ENCODE assay signal across 8 cellular contexts in the genomic region with DNA sequence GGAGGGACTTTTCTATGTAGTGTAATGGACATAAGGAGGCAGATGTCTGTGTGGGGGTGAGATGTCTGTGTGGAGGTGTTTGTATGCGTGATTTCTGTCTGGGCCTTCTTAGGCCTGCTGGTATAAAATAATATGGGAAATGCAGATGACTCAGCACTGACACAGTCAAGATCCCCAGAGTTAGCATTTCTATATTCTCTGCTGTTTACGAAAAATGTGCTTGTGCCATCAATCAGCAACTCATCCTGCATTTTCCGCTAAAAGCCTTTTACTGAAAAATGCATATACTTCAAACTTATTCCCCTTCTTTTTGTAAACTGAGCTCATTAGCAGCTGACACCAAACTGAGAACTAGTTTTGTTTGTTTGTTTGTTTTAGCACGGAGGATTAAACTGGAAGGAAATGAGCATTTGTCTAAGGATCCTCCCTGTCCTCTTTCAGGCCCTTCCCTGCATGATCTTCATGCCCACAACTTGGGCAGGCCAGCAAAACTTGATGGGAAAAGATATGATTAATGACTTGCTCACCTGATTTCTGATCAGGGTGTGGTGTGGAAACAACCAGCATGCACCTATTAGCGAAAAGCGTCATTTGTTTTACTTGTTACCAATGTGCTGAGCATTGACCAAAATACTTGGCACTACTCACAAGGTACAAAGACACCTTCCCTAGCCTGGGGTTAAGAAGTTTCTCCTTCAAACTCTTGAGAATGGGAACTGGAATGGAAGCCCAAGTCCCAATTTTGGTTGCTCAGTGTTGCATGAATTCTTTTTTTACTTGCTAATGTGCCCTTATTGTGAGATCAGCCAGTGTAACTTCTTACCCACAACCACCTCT.
DNase-seq lines count a peak whose midpoint lies in the region; ATAC-seq and TF ChIP-seq lines count a peak whose summit lies in the region.

No MANE protein-coding gene starts in this region.

- no peak overlapping the region for H3K4me3 ChIP-seq in breast epithelium
- no peak overlapping the region for H3K4me3 ChIP-seq in mucosa of rectum (ENCODE audit: low read length in 2 of 2)

- H3K4me1 ChIP-seq in breast epithelium (peaks cover 0 to 2% of the 10 kb centered on the region in 2 donors), mucosa of rectum (ENCODE audit: control insufficient read depth in 2 of 2, insufficient read depth in 2 of 2, low read length in 2 of 2) (peaks cover 17 to 23% of the 10 kb centered on the region in 2 donors)

- DNase-seq in CD14-positive monocyte (ENCODE audit: low spot score) = no peak
- DNase-seq in HPDE6-E6E7 (ENCODE audit: extremely low spot score) = peak; percentile 75
- DNase-seq in breast epithelium (ENCODE audit: low spot score in 2 of 2) = no peak
- DNase-seq in NCI-H2107 (lab: John Stamatoyannopoulos, UW) = no peak
- DNase-seq in left ventricle myocardium superior = no peak
- DNase-seq in G401 (ENCODE audit: low spot score) = no peak

- in situ Hi-C loops in G401 (cut with HindIII; ENCODE audit: low sequenced_read_pairs) = no loop called here

- H3K9ac ChIP-seq in mucosa of rectum (ENCODE audit: low read depth in 1 of 2, low read length in 2 of 2) = no peak overlapping the region

- peak overlapping the region in 1 of 2 donors; percentile 79 for H3K4me3 Mint-ChIP-seq in CD14-positive monocyte

- peaks cover 6 to 13% (median 12%) of the 10 kb centered on the region in 3 donors for H3K27me3 Mint-ChIP-seq in CD14-positive monocyte (ENCODE audit: low read depth in 3 of 3)

- TF ChIP-seq CTCF in CD14-positive monocyte (IDR thresholded peaks at IDR 0.05) (no peak), breast epithelium (IDR thresholded peaks at IDR 0.05) (no peak)

- H3K9me3 ChIP-seq in breast epithelium = no peaks in the 10 kb centered on the region
- H3K9me3 ChIP-seq in mucosa of rectum (ENCODE audit: control insufficient read depth in 2 of 2, low read length in 2 of 2) = no peaks in the 10 kb centered on the region

- ATAC-seq in left ventricle myocardium superior (no peak), HG03469 (IDR thresholded peaks at IDR 0.05; ENCODE audit: unreplicated experiment) (no peak)

- TF ChIP-seq POLR2A in breast epithelium (IDR thresholded peaks at IDR 0.05) = no peak

- peaks cover 33% of the 10 kb centered on the region for H3K4me1 Mint-ChIP-seq in CD14-positive monocyte

- H3K36me3 ChIP-seq in breast epithelium = no peaks in the 10 kb centered on the region
- H3K36me3 ChIP-seq in mucosa of rectum (ENCODE audit: control insufficient read depth in 2 of 2, insufficient read depth in 2 of 2, low read length in 2 of 2) = no peaks in the 10 kb centered on the region

- H3K27ac ChIP-seq in breast epithelium = peak overlapping the region; percentile 36 to 97
- H3K27ac ChIP-seq in mucosa of rectum (ENCODE audit: low read depth in 2 of 2, low read length in 2 of 2) = peak overlapping the region; percentile 21 to 25

- intact Hi-C loops in CD14-positive monocyte (cut with micrococcal nuclease) (loop anchor here in 1 of 2 donors (5.0 kb wide), 2 partner anchors 89 to 304 kb away; no protein-coding TSS in a partner anchor), breast epithelium (cut with DNase I; ENCODE audit: low total_unique reads) (loop anchor here (5.0 kb wide), 1 partner anchor 169 kb away; no protein-coding TSS in a partner anchor), left ventricle myocardium superior (cut with micrococcal nuclease) (loop anchor here (5.0 to 10.0 kb wide), 2 partner anchors 89 to 151 kb away; no protein-coding TSS in a partner anchor)

- H3K27me3 ChIP-seq in breast epithelium = no peaks in the 10 kb centered on the region
- no peaks in the 10 kb centered on the region for H3K27me3 ChIP-seq in mucosa of rectum (ENCODE audit: control insufficient read depth in 2 of 2, insufficient read depth in 2 of 2, low read length in 2 of 2)

- H3K9me3 Mint-ChIP-seq in CD14-positive monocyte = peaks cover 0 to 2% (median 0%) of the 10 kb centered on the region in 7 donors

- peaks cover 0 to 2% of the 10 kb centered on the region in 2 donors for H3K36me3 Mint-ChIP-seq in CD14-positive monocyte

- peak overlapping the region; percentile 88 to 98 (median 93) for H3K27ac Mint-ChIP-seq in CD14-positive monocyte
